11 cellular contexts compared by ENCODE assay signal in genomic region chr4:134024251-134024650, GRCh38.
A peak's percentile ranks its signal among the peaks of the same experiment; 100 is the strongest.
DNase-seq lines count a peak whose midpoint lies in the region; ATAC-seq and TF ChIP-seq lines count a peak whose summit lies in the region.
"Had no signal": no experiment of that assay in that cellular context is flagged by ENCODE, and none has a peak within 500 bp of the region (broad histone marks: within the 10 kb centered on the region; RNA-seq: fewer than 3 reads in every experiment).

No MANE protein-coding gene starts in this region.

- TF ChIP-seq RAD21 in HCT116 (IDR thresholded peaks at IDR 0.05; ENCODE audit: low read depth) = peak; percentile 48

- no peaks in the 10 kb centered on the region for H3K36me3 ChIP-seq in HCT116 (ENCODE audit: control insufficient read depth in 1 of 2, insufficient read depth in 2 of 2, low read length in 2 of 2)
- H3K36me3 ChIP-seq in thyroid gland = no peaks in the 10 kb centered on the region

- POLR2A ChIA-PET in HCT116 (lab: Charles Lee) = no interaction called here

- H3K4me1 ChIP-seq in HCT116 (ENCODE audit: control insufficient read depth in 1 of 2, insufficient read depth in 2 of 2, low read length in 2 of 2) = 0 out of 4 replicates have a peak, but pooled peaks cover 0 to 4% of the 10 kb centered on the region in 2 experiments
- no peaks in the 10 kb centered on the region for H3K4me1 ChIP-seq in thyroid gland
- H3K4me1 ChIP-seq: parathyroid adenoma had no signal

- no peaks in the 10 kb centered on the region for H3K79me2 ChIP-seq in HCT116 (ENCODE audit: insufficient read depth, low read length)
- H3K79me2 ChIP-seq: parathyroid adenoma had no signal

- TF ChIP-seq POLR2A in HCT116 (IDR thresholded peaks at IDR 0.05; ENCODE audit: borderline replicate concordance, extremely low read depth, insufficient read depth, insufficient read length) (no peak), thyroid gland (IDR thresholded peaks at IDR 0.05) (no peak)

- RAD21 ChIA-PET in HCT116 (lab: Charles Lee; ENCODE audit: low non-redundant PET in 1 of 2, low total read pairs in 2 of 2, uncharacterized antibody in 2 of 2, unreplicated experiment in 2 of 2) = interaction anchor here in 1 of 2 experiments (0.7 kb wide), 1 partner anchor 752 kb away, joined by 3 read pairs; no protein-coding TSS in a partner anchor

- ATAC-seq in HCT116 = peak; percentile 79
- ATAC-seq: activated T-helper 17 cell treated with anti-CD3 and anti-CD28 coated beads, Interleukin-2, amount 50 U/mL, for 72 hours had no signal

- H3K9me2 ChIP-seq in HCT116 (ENCODE audit: insufficient read depth) = no peaks in the 10 kb centered on the region

- DNase-seq in HCT116 (ENCODE audit: low read depth, low spot score) (peak; percentile 34), RPMI8226 (peak; percentile 9), glomerular endothelial cell (ENCODE audit: extremely low read depth, low read depth, low spot score) (peak; percentile 7), GM03348 (ENCODE audit: low spot score) (no peak), thyroid gland (no peak), hypothalamus (lab: John Stamatoyannopoulos, UW) (no peak), mucosa of gallbladder (ENCODE audit: low spot score) (no peak)
- DNase-seq: SHP77 had no signal

- CTCF ChIA-PET in HCT116 (lab: Charles Lee) = interaction anchor here (0.7 to 1.4 kb wide), 4 partner anchors 11 to 882 kb away, joined by 3 to 5 read pairs (median 4); no protein-coding TSS in a partner anchor

- no peaks in the 10 kb centered on the region for H3K9me3 ChIP-seq in HCT116 (ENCODE audit: control insufficient read depth in 1 of 2, insufficient read depth in 1 of 2, low read depth in 1 of 2, low read length in 2 of 2)
- H3K9me3 ChIP-seq in thyroid gland = no peaks in the 10 kb centered on the region

- peak overlapping the region; percentile 62 for H2AFZ ChIP-seq in HCT116 (ENCODE audit: low read depth, low read length, poor library complexity, severe bottlenecking)
- H2AFZ ChIP-seq: parathyroid adenoma had no signal

- H4K20me1 ChIP-seq in HCT116 (ENCODE audit: insufficient read depth) = no peaks in the 10 kb centered on the region

- no peak overlapping the region for H3K4me2 ChIP-seq in HCT116 (ENCODE audit: low read length)

- H3K4me3 ChIP-seq in HCT116 (replicated peaks in 1 of 2; ENCODE audit: low read depth in 1 of 2, low read length in 2 of 2) (no peak overlapping the region), thyroid gland (replicated peaks in 1 of 3) (no peak overlapping the region)

- BruUV-seq in HCT116 (replicated peaks; lab: Mats Ljungman, UMichigan) = no TSS peak

- intact Hi-C loops in HCT116 (cut with micrococcal nuclease) = loop anchor here (5.0 to 10.0 kb wide), 2 partner anchors 441 to 753 kb away; no protein-coding TSS in a partner anchor
- intact Hi-C loops in thyroid gland (cut with DNase I) = no loop called here

- H3K27ac ChIP-seq in C4-2B = no peak overlapping the region
- H3K27ac ChIP-seq in HCT116 (ENCODE audit: low read depth, low read length) = no peak overlapping the region
- H3K27ac ChIP-seq in thyroid gland = no peak overlapping the region
- H3K27ac ChIP-seq: parathyroid adenoma had no signal

- WGBS in thyroid gland, 2 donors = 85 to 88% methylated on average over 2 of the region's 2 CpGs

- TF ChIP-seq CTCF in C4-2B (conservative IDR thresholded peaks at IDR 0.05) = peak; percentile 66
- peak; percentile 23 to 56 (median 53); a peak in 5 of 6 replicates for TF ChIP-seq CTCF in HCT116 (IDR thresholded peaks at IDR 0.05 in 2 of 3, conservative IDR thresholded peaks at IDR 0.05 in 1 of 3; ENCODE audit: borderline replicate concordance in 1 of 3, insufficient read depth in 1 of 3, low read depth in 2 of 3, low read length in 2 of 3)
- peak in 1 of 6 experiments; percentile 6 for TF ChIP-seq CTCF in thyroid gland (IDR thresholded peaks at IDR 0.05)

- H3K27me3 ChIP-seq in HCT116 (ENCODE audit: insufficient read depth, low read length) (no peaks in the 10 kb centered on the region), thyroid gland (no peaks in the 10 kb centered on the region)

- H3K9ac ChIP-seq in HCT116 (ENCODE audit: low read length) = no peak overlapping the region
- H3K9ac ChIP-seq: parathyroid adenoma had no signal

TF ChIP-seq in HCT116, 20 proteins besides CTCF, POLR2A, EP300 and RAD21:
- TF ChIP-seq ZFX (IDR thresholded peaks at IDR 0.05) = no peak
- no peak for TF ChIP-seq CEBPB (IDR thresholded peaks at IDR 0.05; ENCODE audit: low read depth)
- TF ChIP-seq SRF (IDR thresholded peaks at IDR 0.05; ENCODE audit: low read depth) = no peak
- no peak for TF ChIP-seq SIN3A (IDR thresholded peaks at IDR 0.05; ENCODE audit: low read depth)
- no peak for TF ChIP-seq EZH2phosphoT487 (IDR thresholded peaks at IDR 0.05; ENCODE audit: borderline replicate concordance)
- TF ChIP-seq JUND (IDR thresholded peaks at IDR 0.05) = no peak
- no peak for TF ChIP-seq ZBTB33 (IDR thresholded peaks at IDR 0.05; ENCODE audit: extremely low read depth, insufficient replicate concordance, low read length)

Comparison
In these comparisons a context has a peak if more than half of its experiments do, and no peak if none do; other contexts are left out.
1. DNase-seq: peak in HCT116 (single experiment), RPMI8226 (single experiment) and glomerular endothelial cell (single experiment); none in GM03348 (single experiment), thyroid gland (0 of 2), hypothalamus (0 of 51) and mucosa of gallbladder (single experiment).